8 cellular contexts compared by ENCODE assay signal in genomic region chr3:152524198-152525140, GRCh38.
DNase-seq lines count a peak whose midpoint lies in the region; ATAC-seq and TF ChIP-seq lines count a peak whose summit lies in the region.

No MANE protein-coding gene starts in this region.

- in situ Hi-C loops in SK-MEL-5 (cut with HindIII; ENCODE audit: low pct_unique_long_range_greater_than_20kb, low sequenced_read_pairs): no loop called here

- DNase-seq in SIG-M5 treated with dmso at 0.1 percent for 504 hours (lab: John Stamatoyannopoulos, UW; ENCODE audit: unreplicated experiment) (peak; percentile 46), SIG-M5 (lab: John Stamatoyannopoulos, UW) (no peak), SK-MEL-5 (ENCODE audit: low read depth, low spot score) (peak; percentile 69), coronary artery (ENCODE audit: low spot score) (no peak), mucosa of gallbladder (ENCODE audit: low spot score) (peak; percentile 63), GOT3 (lab: John Stamatoyannopoulos, UW) (no peak)

- peak; percentile 52 for ATAC-seq in GM21423 (IDR thresholded peaks at IDR 0.05; ENCODE audit: unreplicated experiment)

- H3K4me3 ChIP-seq in coronary artery: no peak overlapping the region

- no peak overlapping the region for H3K27ac ChIP-seq in coronary artery

- peak; percentile 92 for TF ChIP-seq CTCF in LNCAP (IDR thresholded peaks at IDR 0.05)
- TF ChIP-seq CTCF in coronary artery (IDR thresholded peaks at IDR 0.05): peak; percentile 59

Comparison
In these comparisons a context has a peak if more than half of its experiments do, and no peak if none do; other contexts are left out.
1. DNase-seq: peak in SIG-M5 treated with dmso at 0.1 percent for 504 hours (single experiment), SK-MEL-5 (single experiment) and mucosa of gallbladder (single experiment); none in SIG-M5 (single experiment), coronary artery (single experiment) and GOT3 (single experiment).